Comparison of ENCODE assay signal across 1 cellular context in the genomic region with DNA sequence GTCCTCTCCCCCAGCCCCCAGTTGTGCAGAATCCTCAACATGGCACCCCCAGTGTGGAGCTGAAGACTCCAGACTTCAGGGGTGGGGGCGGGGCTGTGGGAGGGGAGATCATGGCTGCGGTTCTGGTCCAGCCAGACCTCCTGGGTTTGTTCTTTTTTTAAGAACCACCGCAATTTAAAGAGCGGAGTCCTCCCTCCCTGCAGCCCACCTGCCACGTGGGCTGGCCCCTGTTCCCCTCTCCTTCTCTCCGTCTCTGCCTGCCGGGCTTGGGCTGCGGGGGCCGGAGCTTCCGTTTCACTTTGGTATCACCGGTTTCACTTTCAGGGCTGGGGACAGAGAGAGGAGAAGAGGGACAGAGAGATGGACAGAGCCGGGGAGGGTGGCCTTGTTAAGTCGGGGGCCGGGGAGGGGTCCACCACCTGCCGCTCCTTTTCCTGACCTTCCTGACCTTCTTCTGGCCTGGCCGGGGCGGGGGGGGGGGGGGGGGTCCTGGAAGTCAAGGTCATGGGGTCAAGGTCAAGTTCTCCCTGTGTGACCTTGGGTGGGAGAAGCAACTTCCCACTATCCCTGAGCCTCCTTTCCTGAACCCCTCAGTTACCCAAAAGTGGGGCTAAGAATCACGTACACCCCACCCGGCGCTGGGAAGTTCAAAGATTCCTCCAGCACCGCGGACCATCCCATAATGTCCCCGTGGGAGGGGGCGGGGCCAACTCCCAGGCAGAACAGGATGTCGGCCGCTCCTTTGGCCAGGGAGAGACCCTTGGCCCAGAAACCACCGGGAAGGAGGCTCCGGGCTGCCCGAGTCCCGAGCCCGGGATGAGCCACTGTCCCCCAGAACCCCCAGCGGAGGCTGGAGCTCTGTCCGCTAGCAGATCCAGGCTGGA.
TF ChIP-seq lines count a peak whose summit lies in the region.

No MANE protein-coding gene starts in this region.

TF ChIP-seq in IMR-90, 13 proteins besides CTCF, POLR2A, EP300 and RAD21 (continued from another document):
- TF ChIP-seq, protein P1, sequence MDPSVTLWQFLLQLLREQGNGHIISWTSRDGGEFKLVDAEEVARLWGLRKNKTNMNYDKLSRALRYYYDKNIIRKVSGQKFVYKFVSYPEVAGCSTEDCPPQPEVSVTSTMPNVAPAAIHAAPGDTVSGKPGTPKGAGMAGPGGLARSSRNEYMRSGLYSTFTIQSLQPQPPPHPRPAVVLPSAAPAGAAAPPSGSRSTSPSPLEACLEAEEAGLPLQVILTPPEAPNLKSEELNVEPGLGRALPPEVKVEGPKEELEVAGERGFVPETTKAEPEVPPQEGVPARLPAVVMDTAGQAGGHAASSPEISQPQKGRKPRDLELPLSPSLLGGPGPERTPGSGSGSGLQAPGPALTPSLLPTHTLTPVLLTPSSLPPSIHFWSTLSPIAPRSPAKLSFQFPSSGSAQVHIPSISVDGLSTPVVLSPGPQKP (IDR thresholded peaks at IDR 0.05; ENCODE audit: borderline replicate concordance, low read depth, low read length), result no peak
- TF ChIP-seq CHD1 (IDR thresholded peaks at IDR 0.05; ENCODE audit: low read depth, low read length) (no peak), RFX5 (IDR thresholded peaks at IDR 0.05; ENCODE audit: low read depth, low read length) (no peak), CEBPB (IDR thresholded peaks at IDR 0.05; ENCODE audit: low read depth, low read length) (no peak), FOS (IDR thresholded peaks at IDR 0.05; ENCODE audit: low read depth, low read length) (no peak), SMC3 (IDR thresholded peaks at IDR 0.05; ENCODE audit: low read depth, low read length) (no peak), BHLHE40 (IDR thresholded peaks at IDR 0.05; ENCODE audit: low read depth, low read length) (no peak), RCOR1 (IDR thresholded peaks at IDR 0.05; ENCODE audit: insufficient replicate concordance, low read length) (no peak), MAZ (IDR thresholded peaks at IDR 0.05; ENCODE audit: borderline replicate concordance, low read depth, low read length) (no peak), NFE2L2 (IDR thresholded peaks at IDR 0.05; ENCODE audit: low read depth, low read length) (no peak), MAFK (IDR thresholded peaks at IDR 0.05; ENCODE audit: low read depth, low read length) (no peak)
- TF ChIP-seq, protein P2, sequence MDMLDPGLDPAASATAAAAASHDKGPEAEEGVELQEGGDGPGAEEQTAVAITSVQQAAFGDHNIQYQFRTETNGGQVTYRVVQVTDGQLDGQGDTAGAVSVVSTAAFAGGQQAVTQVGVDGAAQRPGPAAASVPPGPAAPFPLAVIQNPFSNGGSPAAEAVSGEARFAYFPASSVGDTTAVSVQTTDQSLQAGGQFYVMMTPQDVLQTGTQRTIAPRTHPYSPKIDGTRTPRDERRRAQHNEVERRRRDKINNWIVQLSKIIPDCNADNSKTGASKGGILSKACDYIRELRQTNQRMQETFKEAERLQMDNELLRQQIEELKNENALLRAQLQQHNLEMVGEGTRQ (IDR thresholded peaks at IDR 0.05; ENCODE audit: low read depth, low read length), result no peak
